9 cellular contexts compared by ENCODE assay signal in the genomic region with DNA sequence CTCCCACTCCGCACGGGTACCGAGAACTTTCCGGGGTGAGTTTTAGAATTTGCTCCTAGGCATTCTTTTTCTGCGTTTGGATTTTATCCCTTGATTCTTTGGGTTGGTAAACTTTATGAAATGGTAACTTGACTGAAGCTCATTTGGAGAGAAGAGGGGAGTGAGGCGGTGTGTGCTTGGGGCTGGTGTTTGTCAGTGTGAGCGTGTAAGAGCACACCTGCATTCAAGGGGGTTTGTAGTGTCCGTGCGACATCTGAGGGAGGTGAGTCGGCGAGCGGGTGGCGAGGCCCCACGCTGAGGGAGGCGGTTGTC. TPM values are rescaled to one million over a fixed set of nuclear protein-coding genes. Genes with fewer than 3 reads are reported as not detected.
DNase-seq lines count a peak whose midpoint lies in the region; ATAC-seq lines count a peak whose summit lies in the region.
"Had no signal": no experiment of that assay in that cellular context is flagged by ENCODE, and none has a peak within 500 bp of the region (broad histone marks: within the 10 kb centered on the region; RNA-seq: fewer than 3 reads in every experiment).

No MANE protein-coding gene starts in this region.

- intact Hi-C loops in activated T-helper 1 cell treated with anti-CD3 and anti-CD28 coated beads, Interleukin-12 subunit alpha, Interleukin-12 subunit beta, Interleukin-2, Interleukin-4 antibody, amounts not matched to agents 30 ng/mL and 10 ng/mL and 1 ng/mL, durations not matched to agents 14 hours and 24 hours and 36 hours (cut with micrococcal nuclease), result loop anchor here (5.0 kb wide), 1 partner anchor 107 kb away; no protein-coding TSS in a partner anchor

- peaks cover 64% of the 10 kb centered on the region for H3K27me3 Mint-ChIP-seq in activated T-helper 1 cell treated with anti-CD3 and anti-CD28 coated beads, Interleukin-12 subunit alpha, Interleukin-12 subunit beta, Interleukin-2, Interleukin-4 antibody, amounts not matched to agents 30 ng/mL and 10 ng/mL and 1 ng/mL, durations not matched to agents 14 hours and 24 hours and 36 hours (ENCODE audit: insufficient read depth)
- peaks cover 88% of the 10 kb centered on the region for H3K27me3 Mint-ChIP-seq in stimulated activated naive CD8-positive, alpha-beta T cell treated with anti-CD3 and anti-CD28 coated beads, Interleukin-15, amount 100 ng/mL, for 72 hours

- peaks cover 36% of the 10 kb centered on the region for H3K4me1 Mint-ChIP-seq in activated T-helper 1 cell treated with anti-CD3 and anti-CD28 coated beads, Interleukin-12 subunit alpha, Interleukin-12 subunit beta, Interleukin-2, Interleukin-4 antibody, amounts not matched to agents 30 ng/mL and 10 ng/mL and 1 ng/mL, durations not matched to agents 14 hours and 24 hours and 36 hours (ENCODE audit: low read depth)
- peaks cover 45% of the 10 kb centered on the region for H3K4me1 Mint-ChIP-seq in stimulated activated naive CD8-positive, alpha-beta T cell treated with anti-CD3 and anti-CD28 coated beads, Interleukin-15, amount 100 ng/mL, for 72 hours

- ATAC-seq in stimulated activated naive CD8-positive, alpha-beta T cell treated with anti-CD3 and anti-CD28 coated beads, Interleukin-15, amount 100 ng/mL, for 72 hours, result no peak
- ATAC-seq in HG03439 (IDR thresholded peaks at IDR 0.05; ENCODE audit: unreplicated experiment), result no peak
- ATAC-seq: activated naive CD4-positive, alpha-beta T cell treated with anti-CD3 and anti-CD28 coated beads, Interleukin-2, amount 50 U/mL, for 72 hours had no signal

- H3K4me3 Mint-ChIP-seq in activated T-helper 1 cell treated with anti-CD3 and anti-CD28 coated beads, Interleukin-12 subunit alpha, Interleukin-12 subunit beta, Interleukin-2, Interleukin-4 antibody, amounts not matched to agents 30 ng/mL and 10 ng/mL and 1 ng/mL, durations not matched to agents 14 hours and 24 hours and 36 hours, result peak overlapping the region; percentile 15
- peak overlapping the region; percentile 34 to 58 for H3K4me3 Mint-ChIP-seq in stimulated activated naive CD8-positive, alpha-beta T cell treated with anti-CD3 and anti-CD28 coated beads, Interleukin-15, amount 100 ng/mL, for 72 hours

- H3K27ac Mint-ChIP-seq in activated T-helper 1 cell treated with anti-CD3 and anti-CD28 coated beads, Interleukin-12 subunit alpha, Interleukin-12 subunit beta, Interleukin-2, Interleukin-4 antibody, amounts not matched to agents 30 ng/mL and 10 ng/mL and 1 ng/mL, durations not matched to agents 14 hours and 24 hours and 36 hours, result peak overlapping the region; percentile 66
- no peak overlapping the region for H3K27ac Mint-ChIP-seq in stimulated activated naive CD8-positive, alpha-beta T cell treated with anti-CD3 and anti-CD28 coated beads, Interleukin-15, amount 100 ng/mL, for 72 hours
- H3K27ac Mint-ChIP-seq: activated naive CD4-positive, alpha-beta T cell treated with anti-CD3 and anti-CD28 coated beads, Interleukin-2, amount 50 U/mL, for 72 hours had no signal

- H3K36me3 Mint-ChIP-seq in activated T-helper 1 cell treated with anti-CD3 and anti-CD28 coated beads, Interleukin-12 subunit alpha, Interleukin-12 subunit beta, Interleukin-2, Interleukin-4 antibody, amounts not matched to agents 30 ng/mL and 10 ng/mL and 1 ng/mL, durations not matched to agents 14 hours and 24 hours and 36 hours (ENCODE audit: low read depth), result peaks cover 3% of the 10 kb centered on the region

- H3K4me3 ChIP-seq in iPS-18c (ENCODE audit: insufficient read depth, low read depth, low read length), result peak overlapping the region; percentile 84; the same call in 1 of the 2 replicates

- no peaks in the 10 kb centered on the region for H3K9me3 ChIP-seq in iPS-18c (ENCODE audit: control insufficient read depth, insufficient read depth, low read length)

- DNase-seq in NCI-H146 treated with DMSO at 0.1 percent for 48 hours (lab: John Stamatoyannopoulos, UW; ENCODE audit: unreplicated experiment) (peak; percentile 52), NCI-H146 (lab: John Stamatoyannopoulos, UW) (no peak), RKO (ENCODE audit: low spot score) (no peak), NCI-H446 (lab: John Stamatoyannopoulos, UW) (no peak)
- DNase-seq in activated T-helper 1 cell treated with anti-CD3 and anti-CD28 coated beads, Interleukin-12 subunit alpha, Interleukin-12 subunit beta, Interleukin-2, Interleukin-4 antibody, amounts not matched to agents 30 ng/mL and 10 ng/mL and 1 ng/mL, durations not matched to agents 14 hours and 24 hours and 36 hours (ENCODE audit: low spot score), result no peak
- no peak for DNase-seq in stimulated activated naive CD8-positive, alpha-beta T cell treated with anti-CD3 and anti-CD28 coated beads, Interleukin-15, amount 100 ng/mL, for 72 hours

- no peaks in the 10 kb centered on the region for H3K9me3 Mint-ChIP-seq in activated T-helper 1 cell treated with anti-CD3 and anti-CD28 coated beads, Interleukin-12 subunit alpha, Interleukin-12 subunit beta, Interleukin-2, Interleukin-4 antibody, amounts not matched to agents 30 ng/mL and 10 ng/mL and 1 ng/mL, durations not matched to agents 14 hours and 24 hours and 36 hours
- no peaks in the 10 kb centered on the region for H3K9me3 Mint-ChIP-seq in stimulated activated naive CD8-positive, alpha-beta T cell treated with anti-CD3 and anti-CD28 coated beads, Interleukin-15, amount 100 ng/mL, for 72 hours

RNA-seq across cellular contexts. Expression of gene ZNF503, which starts 2.4 kb away (rescaled TPM):
- total RNA-seq in activated T-helper 1 cell treated with anti-CD3 and anti-CD28 coated beads, Interleukin-12 subunit alpha, Interleukin-12 subunit beta, Interleukin-2, Interleukin-4 antibody, amounts not matched to agents 30 ng/mL and 10 ng/mL and 1 ng/mL, durations not matched to agents 14 hours and 24 hours and 36 hours, result 0.07 TPM in 1 of 2 replicates, not detected in the other

RNA-seq across cellular contexts. Expression of gene LRMDA, which starts 27.4 kb away (rescaled TPM):
- total RNA-seq in activated T-helper 1 cell treated with anti-CD3 and anti-CD28 coated beads, Interleukin-12 subunit alpha, Interleukin-12 subunit beta, Interleukin-2, Interleukin-4 antibody, amounts not matched to agents 30 ng/mL and 10 ng/mL and 1 ng/mL, durations not matched to agents 14 hours and 24 hours and 36 hours, result not detected in 2 replicates
- total RNA-seq: activated naive CD4-positive, alpha-beta T cell treated with anti-CD3 and anti-CD28 coated beads, Interleukin-2, amount 50 U/mL, for 72 hours had no signal
